Comparison of ENCODE assay signal across 1 cellular context in genomic region chr17:43983515-43984411, GRCh38.
A peak's percentile ranks its signal among the peaks of the same experiment; 100 is the strongest.
TF ChIP-seq lines count a peak whose summit lies in the region.

No MANE protein-coding gene starts in this region.

TF ChIP-seq in K562, 482 proteins besides CTCF, POLR2A, EP300 and RAD21 (continued from another document):
- TF ChIP-seq, protein P1, sequence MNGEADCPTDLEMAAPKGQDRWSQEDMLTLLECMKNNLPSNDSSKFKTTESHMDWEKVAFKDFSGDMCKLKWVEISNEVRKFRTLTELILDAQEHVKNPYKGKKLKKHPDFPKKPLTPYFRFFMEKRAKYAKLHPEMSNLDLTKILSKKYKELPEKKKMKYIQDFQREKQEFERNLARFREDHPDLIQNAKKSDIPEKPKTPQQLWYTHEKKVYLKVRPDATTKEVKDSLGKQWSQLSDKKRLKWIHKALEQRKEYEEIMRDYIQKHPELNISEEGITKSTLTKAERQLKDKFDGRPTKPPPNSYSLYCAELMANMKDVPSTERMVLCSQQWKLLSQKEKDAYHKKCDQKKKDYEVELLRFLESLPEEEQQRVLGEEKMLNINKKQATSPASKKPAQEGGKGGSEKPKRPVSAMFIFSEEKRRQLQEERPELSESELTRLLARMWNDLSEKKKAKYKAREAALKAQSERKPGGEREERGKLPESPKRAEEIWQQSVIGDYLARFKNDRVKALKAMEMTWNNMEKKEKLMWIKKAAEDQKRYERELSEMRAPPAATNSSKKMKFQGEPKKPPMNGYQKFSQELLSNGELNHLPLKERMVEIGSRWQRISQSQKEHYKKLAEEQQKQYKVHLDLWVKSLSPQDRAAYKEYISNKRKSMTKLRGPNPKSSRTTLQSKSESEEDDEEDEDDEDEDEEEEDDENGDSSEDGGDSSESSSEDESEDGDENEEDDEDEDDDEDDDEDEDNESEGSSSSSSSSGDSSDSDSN (IDR thresholded peaks at IDR 0.05; ENCODE audit: borderline replicate concordance in 1 of 2, low read depth in 2 of 2, low read length in 2 of 2), result peak; percentile 33 to 88; a peak in 1 of 4 replicates
- peak in 1 of 2 experiments; percentile 71; a peak in 2 of 4 replicates for TF ChIP-seq HDAC1 (IDR thresholded peaks at IDR 0.05)
- TF ChIP-seq XRCC5 (IDR thresholded peaks at IDR 0.05; ENCODE audit: low read depth, low read length), result no peak
- peak in 1 of 3 experiments; percentile 49; a peak in 1 of 6 replicates for TF ChIP-seq ZBTB11 (CRISPR knock-in tag; IDR thresholded peaks at IDR 0.05)
- TF ChIP-seq ETV6 (IDR thresholded peaks at IDR 0.05; ENCODE audit: borderline replicate concordance in 1 of 2, low read depth in 2 of 2, low read length in 1 of 2), result 0 out of 4 replicates have a peak, but pooled peaks of 1 of the 2 experiments have one; percentile 43
- no peak for TF ChIP-seq ETV6 (CRISPR knock-in tag; IDR thresholded peaks at IDR 0.05; ENCODE audit: borderline replicate concordance)
- peak; percentile 78 for TF ChIP-seq BCOR (IDR thresholded peaks at IDR 0.05)
- peak; percentile 66; the same call in 1 of the 2 replicates for TF ChIP-seq SMARCC2 (IDR thresholded peaks at IDR 0.05; ENCODE audit: low read depth)
- TF ChIP-seq FOXJ3 (CRISPR knock-in tag; IDR thresholded peaks at IDR 0.05), result no peak
- TF ChIP-seq SUPT5H (IDR thresholded peaks at IDR 0.05), result peak; percentile 46; the same call in 1 of the 2 replicates
- TF ChIP-seq CBX5 (IDR thresholded peaks at IDR 0.05; ENCODE audit: borderline replicate concordance, low read depth), result 0 out of 2 replicates have a peak, but pooled peaks have one; percentile 28
- peak; percentile 49; the same call in 1 of the 2 replicates for TF ChIP-seq RB1 (IDR thresholded peaks at IDR 0.05; ENCODE audit: low read depth)
